In the genomic region with DNA sequence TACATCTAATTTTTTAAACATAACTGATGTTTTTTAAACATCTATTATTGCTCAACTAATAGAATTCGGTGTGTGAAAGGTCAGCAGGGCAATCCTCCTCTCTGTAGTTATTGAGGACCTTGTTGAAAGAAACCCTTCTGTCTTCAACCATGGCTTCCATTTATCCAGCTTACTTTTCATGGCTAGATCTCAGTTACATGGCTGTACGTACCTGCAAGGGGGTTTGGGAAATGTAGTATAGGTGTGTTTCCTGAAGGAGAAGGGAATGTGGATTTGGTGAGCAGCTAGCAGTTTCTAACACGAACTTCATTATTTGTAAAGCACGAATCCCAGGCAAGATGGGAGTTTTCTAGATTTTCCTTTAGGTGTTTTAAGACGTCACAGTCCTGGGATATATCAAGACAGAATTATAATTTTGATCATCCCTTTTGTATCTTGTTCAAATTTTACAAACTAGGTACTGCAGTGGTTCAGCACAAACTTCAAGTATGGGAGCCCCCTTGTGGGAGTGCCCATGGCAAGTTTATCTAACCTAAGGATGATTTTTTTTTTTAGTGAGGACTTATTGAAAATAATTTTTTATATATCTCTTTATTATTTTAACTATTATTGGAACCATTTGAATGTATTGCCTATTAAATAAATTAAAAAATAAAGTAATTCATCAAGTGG, we compare ENCODE assay signal across 1 cellular context.
TF ChIP-seq lines count a peak whose summit lies in the region.

No MANE protein-coding gene starts in this region.

TF ChIP-seq in SK-N-SH treated with all-trans-retinoic acid at 6 μM for 48 hours, 23 proteins besides CTCF, POLR2A, EP300 and RAD21 (continued from another document):
- TF ChIP-seq TSHZ2 (CRISPR knock-in tag; IDR thresholded peaks at IDR 0.05): no peak
